ENCODE assay signal across 10 cellular contexts in the genomic region with DNA sequence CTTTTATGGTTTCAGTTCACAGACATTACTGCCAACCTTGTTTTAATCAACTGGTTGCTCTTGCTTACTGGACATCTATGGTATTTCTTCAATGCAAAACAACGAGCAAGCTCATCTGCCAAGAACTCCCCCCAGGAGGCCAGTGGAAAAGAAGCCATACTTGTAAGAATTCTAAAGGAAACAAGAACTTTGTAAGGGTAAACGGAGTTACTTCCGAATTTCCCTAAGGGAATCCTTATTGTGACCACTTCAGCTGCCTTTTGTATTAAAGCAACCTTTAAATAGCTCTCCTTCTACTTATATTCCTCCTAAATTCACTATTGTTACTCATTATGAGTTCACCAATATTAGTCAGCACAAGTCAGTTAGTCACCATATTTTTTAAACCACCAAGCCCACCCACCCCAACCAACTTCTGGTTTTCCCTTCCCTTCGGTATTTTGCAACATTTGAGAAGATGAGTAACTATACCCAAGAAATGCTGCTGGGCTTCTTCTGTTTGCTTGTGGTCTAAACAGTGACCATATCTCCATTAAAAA.
A peak's percentile ranks its signal among the peaks of the same experiment; 100 is the strongest.
DNase-seq lines count a peak whose midpoint lies in the region; ATAC-seq, FAIRE-seq and TF ChIP-seq lines count a peak whose summit lies in the region.
"Had no signal": no experiment of that assay in that cellular context is flagged by ENCODE, and none has a peak within 500 bp of the region (broad histone marks: within the 10 kb centered on the region; RNA-seq: fewer than 3 reads in every experiment).

No MANE protein-coding gene starts in this region.

- H3K4me1 ChIP-seq in endothelial cell of umbilical vein (ENCODE audit: control insufficient read depth, extremely low read depth, insufficient read depth, low read length) (peaks cover 44% of the 10 kb centered on the region), upper lobe of right lung (no peaks in the 10 kb centered on the region)

- DNase-seq in stimulated activated CD4-positive, alpha-beta T cell treated with anti-CD3 and anti-CD28 coated beads, Interleukin-15, amount 100 ng/mL, for 48 hours (ENCODE audit: low read depth in 2 of 2), result peak; percentile 28 to 40
- no peak for DNase-seq in stimulated activated CD4-positive, alpha-beta T cell treated with anti-CD3 and anti-CD28 coated beads, Interleukin-12 subunit alpha, Interleukin-12 subunit beta, amount 100 ng/mL, for 4 hours
- DNase-seq in SW 1271 (lab: John Stamatoyannopoulos, UW) (peak; percentile 39 to 60), endothelial cell of umbilical vein (ENCODE audit: low read depth, low spot score) (peak; percentile 61), upper lobe of right lung (no peak), medulla oblongata (ENCODE audit: extremely low spot score) (no peak)
- DNase-seq: DMS79 had no signal

- TF ChIP-seq POLR2A in endothelial cell of umbilical vein (IDR thresholded peaks at IDR 0.05; ENCODE audit: low read depth, low read length), result peak; percentile 29

- no peaks in the 10 kb centered on the region for H4K20me1 ChIP-seq in endothelial cell of umbilical vein (replicated peaks; ENCODE audit: control insufficient read depth, extremely low read depth, insufficient read depth, low read length)

- ATAC-seq in upper lobe of right lung (peak; percentile 55), GM21528 (IDR thresholded peaks at IDR 0.05; ENCODE audit: low FRiP score, unreplicated experiment) (no peak), HG02763 (IDR thresholded peaks at IDR 0.05; ENCODE audit: unreplicated experiment) (no peak)

- intact Hi-C loops in endothelial cell of umbilical vein (cut with micrococcal nuclease) (loop anchor here (1.0 kb wide), 1 partner anchor 32 kb away; no protein-coding TSS in a partner anchor), upper lobe of right lung (cut with DNase I) (no loop called here)

- FAIRE-seq in endothelial cell of umbilical vein (lab: Jason Lieb, UNC), result no peak
- FAIRE-seq: TTC549 had no signal

- H3K9me1 ChIP-seq in endothelial cell of umbilical vein (replicated peaks; ENCODE audit: control insufficient read depth, extremely low read depth, insufficient read depth, low read length), result no peaks in the 10 kb centered on the region

- H3K4me3 ChIP-seq in endothelial cell of umbilical vein (replicated peaks in 1 of 3; ENCODE audit: insufficient read depth in 1 of 3, low read depth in 1 of 3, low read length in 3 of 3) (peak overlapping the region in 2 of 3 experiments; percentile 31 to 33), upper lobe of right lung (no peak overlapping the region)

- POLR2A ChIA-PET in endothelial cell of umbilical vein (lab: Charles Lee), result interaction anchor here (1.0 kb wide), 1 partner anchor 36 kb away, joined by 4 read pairs; no protein-coding TSS in a partner anchor

- TSS peak; percentile 71 for BruUV-seq in endothelial cell of umbilical vein (replicated peaks; lab: Mats Ljungman, UMichigan)

- TF ChIP-seq CTCF in endothelial cell of umbilical vein (IDR thresholded peaks at IDR 0.05; ENCODE audit: extremely low read depth in 1 of 2, insufficient read depth in 1 of 2, low read depth in 1 of 2, low read length in 2 of 2) (no peak), upper lobe of right lung (IDR thresholded peaks at IDR 0.05) (no peak)

- dilution Hi-C loops in endothelial cell of umbilical vein (cut with MboI; ENCODE audit: extremely low pct_ligation_motif_present, low sequenced_read_pairs), result no loop called here

- H3K4me2 ChIP-seq in endothelial cell of umbilical vein (ENCODE audit: insufficient read depth, low read length), result peak overlapping the region; percentile 92

- H3K27ac ChIP-seq in endothelial cell of umbilical vein (ENCODE audit: insufficient read depth, low read depth, low read length) (peak overlapping the region; percentile 92), upper lobe of right lung (no peak overlapping the region)

- H3K9me3 ChIP-seq in endothelial cell of umbilical vein (replicated peaks; ENCODE audit: control insufficient read depth, insufficient read depth, low read length) (no peaks in the 10 kb centered on the region), upper lobe of right lung (no peaks in the 10 kb centered on the region)

- H3K27me3 ChIP-seq in endothelial cell of umbilical vein (ENCODE audit: control insufficient read depth in 2 of 2, insufficient read depth in 2 of 2, low read length in 2 of 2) (no peaks in the 10 kb centered on the region), upper lobe of right lung (no peaks in the 10 kb centered on the region)

- CTCF ChIA-PET in endothelial cell of umbilical vein (lab: Charles Lee), result interaction anchor here (0.7 to 1.8 kb wide), 6 partner anchors 10 to 633 kb away, joined by 3 to 5 read pairs (median 3); no protein-coding TSS in a partner anchor

- H3K79me2 ChIP-seq in endothelial cell of umbilical vein (ENCODE audit: control insufficient read depth, insufficient read depth, low read length), result peaks cover 35% of the 10 kb centered on the region

- no peak overlapping the region for H2AFZ ChIP-seq in endothelial cell of umbilical vein (ENCODE audit: low read depth, low read length)

- H3K9ac ChIP-seq in endothelial cell of umbilical vein (replicated peaks; ENCODE audit: extremely low read depth, insufficient read depth, low read length), result peak overlapping the region; percentile 75

- H3K36me3 ChIP-seq in endothelial cell of umbilical vein (ENCODE audit: control insufficient read depth in 2 of 2, extremely low read depth in 1 of 2, insufficient read depth in 2 of 2, low read length in 2 of 2), result no peaks in the 10 kb centered on the region
- no peaks in the 10 kb centered on the region for H3K36me3 ChIP-seq in upper lobe of right lung

TF ChIP-seq in endothelial cell of umbilical vein, 7 proteins besides CTCF, POLR2A, EP300 and RAD21:
- peak; percentile 43 for TF ChIP-seq POLR2AphosphoS5 (IDR thresholded peaks at IDR 0.05; ENCODE audit: insufficient read depth, low read depth, low read length)
- TF ChIP-seq GATA2 (IDR thresholded peaks at IDR 0.05; ENCODE audit: insufficient read depth, insufficient read length, low read depth, low read length), result no peak
- TF ChIP-seq FOS (IDR thresholded peaks at IDR 0.05; ENCODE audit: borderline replicate concordance, insufficient read depth, low read length), result peak; percentile 82

Comparison
In these comparisons a context has a peak if more than half of its experiments do, and no peak if none do; other contexts are left out.
1. DNase-seq: peak in stimulated activated CD4-positive, alpha-beta T cell treated with anti-CD3 and anti-CD28 coated beads, Interleukin-15, amount 100 ng/mL, for 48 hours (2 of 2), SW 1271 (2 of 2) and endothelial cell of umbilical vein (single experiment); none in stimulated activated CD4-positive, alpha-beta T cell treated with anti-CD3 and anti-CD28 coated beads, Interleukin-12 subunit alpha, Interleukin-12 subunit beta, amount 100 ng/mL, for 4 hours (single experiment), upper lobe of right lung (single experiment) and medulla oblongata (single experiment).